In genomic region chr3:59240856-59241255, GRCh38 we compare ENCODE assay signal across 24 cellular contexts.
DNase-seq lines count a peak whose midpoint lies in the region; ATAC-seq, FAIRE-seq and TF ChIP-seq lines count a peak whose summit lies in the region.
"Had no signal": no experiment of that assay in that cellular context is flagged by ENCODE, and none has a peak within 500 bp of the region (broad histone marks: within the 10 kb centered on the region; RNA-seq: fewer than 3 reads in every experiment).

No MANE protein-coding gene starts in this region.

- TF ChIP-seq CTCF in bronchial epithelial cell (IDR thresholded peaks at IDR 0.05; ENCODE audit: insufficient read depth, low read length, severe bottlenecking) (no peak), neutrophil (IDR thresholded peaks at IDR 0.05) (no peak)

- FAIRE-seq in bronchial epithelial cell (lab: Jason Lieb, UNC) = no peak
- FAIRE-seq: GM12878, HepG2 had no signal

- H3K36me3 ChIP-seq in bronchial epithelial cell (ENCODE audit: control insufficient read depth, insufficient read depth, low read length) (no peaks in the 10 kb centered on the region), neutrophil (no peaks in the 10 kb centered on the region)
- H3K36me3 ChIP-seq: BLaER1, Peyer's patch, SJCRH30 had no signal

- H3K4me3 ChIP-seq in bronchial epithelial cell (ENCODE audit: low read depth, low read length) (no peak overlapping the region), neutrophil (ENCODE audit: low read depth in 1 of 2, low read length in 1 of 2) (no peak overlapping the region)
- H3K4me3 ChIP-seq: BLaER1, GM12878, Peyer's patch, SJCRH30 had no signal

- DNase-seq in DMS53 treated with DMSO at 0.1 percent for 48 hours (lab: John Stamatoyannopoulos, UW; ENCODE audit: unreplicated experiment) (peak; percentile 26), M059J (ENCODE audit: low read depth) (peak; percentile 26), bronchial epithelial cell (ENCODE audit: low read depth) (peak; percentile 67)
- no peak for DNase-seq in activated CD8-positive, alpha-beta memory T cell treated with anti-CD3 and anti-CD28 coated beads, Interleukin-2, amount 50 U/mL, for 48 hours
- DNase-seq: CD4-positive, alpha-beta T cell; COR-L47; DND-41; HCEC 1CT; KBM-7; NCI-H1105; NCI-H146; NCI-H2029; NCI-H345; NCI-H524; NCI-H774; NK-92 treated with Interleukin-12 subunit alpha and Interleukin-12 subunit beta, amount 100 ng/mL, for 24 hours; Peyer's patch; SJCRH30 had no signal

- peaks cover 19 to 23% of the 10 kb centered on the region in 2 experiments for H3K4me1 ChIP-seq in neutrophil (ENCODE audit: control insufficient read depth in 1 of 2, insufficient read depth in 1 of 2, low read depth in 1 of 2, low read length in 1 of 2)
- H3K4me1 ChIP-seq: Peyer's patch had no signal

- no peaks in the 10 kb centered on the region for H3K27me3 ChIP-seq in bronchial epithelial cell (ENCODE audit: control insufficient read depth, insufficient read depth, low read length)
- H3K27me3 ChIP-seq in neutrophil = no peaks in the 10 kb centered on the region
- H3K27me3 ChIP-seq: BLaER1, Peyer's patch, SJCRH30 had no signal

- H3K27ac ChIP-seq in neutrophil = peak overlapping the region; percentile 35
- H3K27ac ChIP-seq: BLaER1, Peyer's patch, SJCRH30 had no signal

- H3K9me3 ChIP-seq in neutrophil = no peaks in the 10 kb centered on the region
- H3K9me3 ChIP-seq: Peyer's patch, SJCRH30 had no signal

- ATAC-seq in HG03097 (IDR thresholded peaks at IDR 0.05; ENCODE audit: low FRiP score, unreplicated experiment) (no peak), HG03378 (IDR thresholded peaks at IDR 0.05; ENCODE audit: unreplicated experiment) (no peak)
- ATAC-seq: GM12878, HepG2 had no signal
